22 cellular contexts compared by ENCODE assay signal in the genomic region with DNA sequence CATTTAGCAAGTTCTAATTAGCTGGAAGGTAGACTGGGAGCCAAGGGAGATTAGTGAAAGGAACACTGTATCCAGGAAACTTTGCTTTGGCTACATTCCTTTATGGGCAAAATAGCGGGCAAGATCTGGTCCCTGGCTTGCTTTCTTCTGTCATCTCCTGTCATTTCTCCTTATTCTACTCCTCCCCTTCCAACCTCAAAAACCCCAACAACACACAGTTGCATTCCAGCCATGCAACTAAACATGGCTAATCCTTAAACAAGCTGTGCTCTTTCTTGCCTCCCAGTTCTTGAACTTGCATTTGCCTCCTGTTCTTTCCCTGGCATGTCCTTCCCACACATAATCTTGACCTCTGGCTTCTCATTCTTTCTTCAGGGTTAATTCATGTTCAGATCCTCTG.
"Had no signal": no experiment of that assay in that cellular context is flagged by ENCODE, and none has a peak within 500 bp of the region (broad histone marks: within the 10 kb centered on the region; RNA-seq: fewer than 3 reads in every experiment).

No MANE protein-coding gene starts in this region.

- ATAC-seq: effector memory CD8-positive, alpha-beta T cell; gastroesophageal sphincter; left cardiac atrium; lower lobe of right lung; naive thymus-derived CD4-positive, alpha-beta T cell; psoas muscle; sciatic nerve had no signal

- H3K36me3 ChIP-seq: esophagus squamous epithelium, gastroesophageal sphincter, left ventricle myocardium inferior, lower lobe of right lung, neutrophil, stomach had no signal

- H3K27me3 ChIP-seq: esophagus squamous epithelium, gastroesophageal sphincter, neutrophil had no signal

- DNase-seq: effector memory CD8-positive, alpha-beta T cell; esophagus squamous epithelium; foreskin fibroblast; glutamatergic neuron; kidney; left cardiac atrium; left ventricle myocardium inferior; lower lobe of right lung; midbrain; naive thymus-derived CD4-positive, alpha-beta T cell; psoas muscle; retina; stimulated activated CD4-positive, alpha-beta T cell treated with anti-CD3 and anti-CD28 coated beads, Interleukin-12 subunit alpha, Interleukin-12 subunit beta, amount 100 ng/mL, for 4 hours; stimulated activated naive CD4-positive, alpha-beta T cell; stomach; substantia nigra; trophoblast cell had no signal

- H3K27ac ChIP-seq: epithelial cell of prostate, esophagus squamous epithelium, gastroesophageal sphincter, left ventricle myocardium inferior, lower lobe of right lung, neutrophil, psoas muscle, skin epidermis, stomach had no signal

- H3K9me3 ChIP-seq: esophagus squamous epithelium, gastroesophageal sphincter, left ventricle myocardium inferior, lower lobe of right lung, neutrophil, psoas muscle, stomach had no signal

- H3K4me1 ChIP-seq: lower lobe of right lung, psoas muscle had no signal

- H3K4me3 ChIP-seq: esophagus squamous epithelium, gastroesophageal sphincter, left ventricle myocardium inferior, lower lobe of right lung, psoas muscle, skin epidermis, stomach had no signal
